In the genomic region with DNA sequence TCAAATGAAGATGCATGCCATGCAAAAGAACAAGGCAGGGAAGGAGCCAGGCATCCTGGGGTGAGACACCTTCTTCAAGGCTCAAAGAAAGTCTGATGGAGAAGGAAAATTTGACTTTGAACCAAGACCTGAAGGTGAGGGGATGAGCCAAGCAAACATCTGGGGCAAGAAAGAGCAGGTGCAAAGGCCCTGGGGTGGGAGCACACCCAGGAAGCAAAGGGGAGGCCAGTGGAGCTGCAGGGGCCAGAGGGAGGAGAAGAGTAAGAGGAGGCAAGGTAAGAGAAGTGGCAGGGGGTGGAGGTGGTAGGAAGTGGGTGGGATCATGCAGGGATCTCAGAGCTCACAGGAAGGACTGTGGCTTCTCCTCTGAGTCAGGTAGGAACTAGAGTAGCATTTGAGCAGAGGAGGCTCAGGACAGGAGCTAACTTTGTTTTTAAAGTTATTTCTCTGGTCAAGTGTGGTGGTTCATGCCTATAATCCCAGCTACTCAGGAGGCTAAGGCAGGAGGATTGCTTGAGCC, we compare ENCODE assay signal across 35 cellular contexts. TPM values are rescaled to one million over a fixed set of nuclear protein-coding genes. Genes with fewer than 3 reads are reported as not detected.
"Had no signal": no experiment of that assay in that cellular context is flagged by ENCODE, and none has a peak within 500 bp of the region (broad histone marks: within the 10 kb centered on the region; RNA-seq: fewer than 3 reads in every experiment).

No MANE protein-coding gene starts in this region.

- H3K4me3 Mint-ChIP-seq: activated B cell treated with CpG ODN at 0.5 μM for 24 hours; activated CD4-positive, alpha-beta memory T cell treated with anti-CD3 and anti-CD28 coated beads for 36 hours; activated CD4-positive, alpha-beta T cell treated with anti-CD3 and anti-CD28 coated beads, Interleukin-2, amount 10 ng/mL, durations not matched to agents 24 days and 14 days; activated CD8-positive, alpha-beta T cell treated with anti-CD3 and anti-CD28 coated beads for 36 hours; activated naive CD4-positive, alpha-beta T cell treated with anti-CD3 and anti-CD28 coated beads for 36 hours; activated naive CD8-positive, alpha-beta T cell treated with anti-CD3 and anti-CD28 coated beads for 36 hours; activated T-cell treated with anti-CD3 and anti-CD28 coated beads, Interleukin-2, amount 50 U/mL, for 4 hours; activated T-cell treated with anti-CD3 and anti-CD28 coated beads, Interleukin-2, amount 50 U/mL, for 72 hours; activated T-helper 1 cell treated with anti-CD3 and anti-CD28 coated beads, Interleukin-12 subunit alpha, Interleukin-12 subunit beta, Interleukin-2, Interleukin-4 antibody, amounts not matched to agents 30 ng/mL and 10 ng/mL and 1 ng/mL, durations not matched to agents 14 hours and 24 hours and 36 hours; activated T-helper 17 cell treated with anti-CD3 and anti-CD28 coated beads, Interleukin-2, amount 50 U/mL, for 72 hours; T-helper 2 cell treated with Interferon-gamma antibody and Interleukin-4, amounts not matched to agents 5 μg/mL and 100 μg/mL, for 36 hours had no signal

- H3K4me1 Mint-ChIP-seq: activated B cell treated with CpG ODN at 0.5 μM for 24 hours had no signal

- ATAC-seq: activated CD8-positive, alpha-beta T cell treated with anti-CD3 and anti-CD28 coated beads for 36 hours; activated naive CD4-positive, alpha-beta T cell treated with anti-CD3 and anti-CD28 coated beads, Interleukin-2, amount 50 U/mL, for 72 hours; activated T-cell treated with anti-CD3 and anti-CD28 coated beads, Interleukin-2, amount 50 U/mL, for 4 hours; activated T-cell treated with anti-CD3 and anti-CD28 coated beads, Interleukin-2, amount 50 U/mL, for 72 hours; activated T-helper 17 cell treated with anti-CD3 and anti-CD28 coated beads, Interleukin-2, amount 50 U/mL, for 72 hours; body of pancreas had no signal

- H3K27ac Mint-ChIP-seq: activated B cell treated with CpG ODN at 0.5 μM for 24 hours; activated CD4-positive, alpha-beta memory T cell treated with anti-CD3 and anti-CD28 coated beads for 36 hours; activated CD4-positive, alpha-beta T cell treated with anti-CD3 and anti-CD28 coated beads, Interleukin-2, amount 10 ng/mL, durations not matched to agents 24 days and 14 days; activated CD8-positive, alpha-beta T cell treated with anti-CD3 and anti-CD28 coated beads for 36 hours; activated naive CD4-positive, alpha-beta T cell treated with anti-CD3 and anti-CD28 coated beads for 36 hours; activated naive CD4-positive, alpha-beta T cell treated with anti-CD3 and anti-CD28 coated beads, Interleukin-2, amount 50 U/mL, for 72 hours; activated naive CD8-positive, alpha-beta T cell treated with anti-CD3 and anti-CD28 coated beads for 36 hours; activated T-cell treated with anti-CD3 and anti-CD28 coated beads, Interleukin-2, amount 50 U/mL, for 72 hours; activated T-helper 1 cell treated with anti-CD3 and anti-CD28 coated beads, Interleukin-12 subunit alpha, Interleukin-12 subunit beta, Interleukin-2, Interleukin-4 antibody, amounts not matched to agents 30 ng/mL and 10 ng/mL and 1 ng/mL, durations not matched to agents 14 hours and 24 hours and 36 hours; activated T-helper 17 cell treated with anti-CD3 and anti-CD28 coated beads, Interleukin-2, amount 50 U/mL, for 72 hours; T-helper 2 cell treated with Interferon-gamma antibody and Interleukin-4, amounts not matched to agents 5 μg/mL and 100 μg/mL, for 36 hours had no signal

- H3K36me3 Mint-ChIP-seq: activated CD4-positive, alpha-beta memory T cell treated with anti-CD3 and anti-CD28 coated beads for 36 hours; activated naive CD4-positive, alpha-beta T cell treated with anti-CD3 and anti-CD28 coated beads, Interleukin-2, amount 50 U/mL, for 72 hours; activated naive CD8-positive, alpha-beta T cell treated with anti-CD3 and anti-CD28 coated beads for 36 hours had no signal

- DNase-seq: activated B cell treated with CpG ODN at 0.5 μM for 24 hours; activated CD4-positive, alpha-beta memory T cell treated with anti-CD3 and anti-CD28 coated beads for 36 hours; activated CD4-positive, alpha-beta T cell treated with anti-CD3 and anti-CD28 coated beads for 4 hours; activated CD4-positive, alpha-beta T cell treated with anti-CD3 and anti-CD28 coated beads, Interleukin-2, amount 10 ng/mL, durations not matched to agents 24 days and 14 days; activated CD4-positive, alpha-beta T cell treated with anti-CD3 and anti-CD28 coated beads, Interleukin-2, amount 50 U/mL, for 1 hour; activated CD4-positive, alpha-beta T cell treated with anti-CD3 and anti-CD28 coated beads, Interleukin-2, amount 50 U/mL, for 4 hours; activated CD4-positive, CD25-positive, alpha-beta regulatory T cell treated with anti-CD3 and anti-CD28 coated beads, Interleukin-2, amount 50 U/mL, for 72 hours; activated CD8-positive, alpha-beta T cell treated with anti-CD3 and anti-CD28 coated beads for 36 hours; activated effector memory CD4-positive, alpha-beta T cell treated with anti-CD3 and anti-CD28 coated beads, Interleukin-2, amount 50 U/mL, for 16 hours; activated gamma-delta T cell treated with Interleukin-2 at 50 U/mL for 16 hours; activated naive CD4-positive, alpha-beta T cell; activated naive CD4-positive, alpha-beta T cell treated with anti-CD3 and anti-CD28 coated beads for 36 hours; activated naive CD4-positive, alpha-beta T cell treated with anti-CD3 and anti-CD28 coated beads, Interleukin-2, amount 50 U/mL, for 16 hours; activated naive CD8-positive, alpha-beta T cell treated with anti-CD3 and anti-CD28 coated beads for 36 hours; activated T-cell treated with anti-CD3 and anti-CD28 coated beads for 4 hours; activated T-cell treated with anti-CD3 and anti-CD28 coated beads, Interleukin-2, amount 50 U/mL, for 1 hour; activated T-cell treated with anti-CD3 and anti-CD28 coated beads, Interleukin-2, amount 50 U/mL, for 4 hours; activated T-cell treated with anti-CD3 and anti-CD28 coated beads, Interleukin-2, amount 50 U/mL, for 72 hours; adrenal gland; amniotic stem cell; aorta; body of pancreas; brain microvascular endothelial cell; central memory CD4-positive, alpha-beta T cell; SW 1271; T-helper 2 cell; T-helper 9 cell had no signal

- H3K9me3 Mint-ChIP-seq: activated B cell treated with CpG ODN at 0.5 μM for 24 hours; activated CD4-positive, alpha-beta memory T cell treated with anti-CD3 and anti-CD28 coated beads for 36 hours; activated CD4-positive, alpha-beta T cell treated with anti-CD3 and anti-CD28 coated beads, Interleukin-2, amount 10 ng/mL, durations not matched to agents 24 days and 14 days; activated CD8-positive, alpha-beta T cell treated with anti-CD3 and anti-CD28 coated beads for 36 hours; activated naive CD4-positive, alpha-beta T cell treated with anti-CD3 and anti-CD28 coated beads for 36 hours; activated naive CD4-positive, alpha-beta T cell treated with anti-CD3 and anti-CD28 coated beads, Interleukin-2, amount 50 U/mL, for 72 hours; activated naive CD8-positive, alpha-beta T cell treated with anti-CD3 and anti-CD28 coated beads for 36 hours; activated T-cell treated with anti-CD3 and anti-CD28 coated beads, Interleukin-2, amount 50 U/mL, for 4 hours; activated T-cell treated with anti-CD3 and anti-CD28 coated beads, Interleukin-2, amount 50 U/mL, for 72 hours; activated T-helper 1 cell treated with anti-CD3 and anti-CD28 coated beads, Interleukin-12 subunit alpha, Interleukin-12 subunit beta, Interleukin-2, Interleukin-4 antibody, amounts not matched to agents 30 ng/mL and 10 ng/mL and 1 ng/mL, durations not matched to agents 14 hours and 24 hours and 36 hours; activated T-helper 17 cell treated with anti-CD3 and anti-CD28 coated beads, Interleukin-2, amount 50 U/mL, for 72 hours; T-helper 2 cell treated with Interferon-gamma antibody and Interleukin-4, amounts not matched to agents 5 μg/mL and 100 μg/mL, for 36 hours had no signal

RNA-seq across cellular contexts. Expression of gene SLC13A3, which starts 49.6 kb away (rescaled TPM):
- total RNA-seq: activated CD4-positive, alpha-beta T cell treated with anti-CD3 and anti-CD28 coated beads, Interleukin-2, amount 10 ng/mL, durations not matched to agents 24 days and 14 days; activated CD8-positive, alpha-beta memory T cell treated with anti-CD3 and anti-CD28 coated beads for 36 hours; activated CD8-positive, alpha-beta T cell treated with anti-CD3 and anti-CD28 coated beads for 36 hours; activated naive CD4-positive, alpha-beta T cell treated with anti-CD3 and anti-CD28 coated beads for 36 hours; activated naive CD4-positive, alpha-beta T cell treated with anti-CD3 and anti-CD28 coated beads, Interleukin-2, amount 50 U/mL, for 72 hours; activated naive CD8-positive, alpha-beta T cell treated with anti-CD3 and anti-CD28 coated beads for 36 hours; activated T-helper 1 cell treated with anti-CD3 and anti-CD28 coated beads, Interleukin-12 subunit alpha, Interleukin-12 subunit beta, Interleukin-2, Interleukin-4 antibody, amounts not matched to agents 30 ng/mL and 10 ng/mL and 1 ng/mL, durations not matched to agents 14 hours and 24 hours and 36 hours; activated T-helper 17 cell treated with anti-CD3 and anti-CD28 coated beads, Interleukin-2, amount 50 U/mL, for 72 hours had no signal

RNA-seq across cellular contexts. Expression of gene OCSTAMP, which starts 51.2 kb away (rescaled TPM):
- total RNA-seq: activated B cell treated with CpG ODN at 0.5 μM for 24 hours; activated CD8-positive, alpha-beta T cell treated with anti-CD3 and anti-CD28 coated beads for 36 hours; activated naive CD4-positive, alpha-beta T cell treated with anti-CD3 and anti-CD28 coated beads for 36 hours; activated naive CD8-positive, alpha-beta T cell treated with anti-CD3 and anti-CD28 coated beads for 36 hours; adrenal gland; aorta; astrocyte; body of pancreas; cardiac septum; cerebellum had no signal
- polyA plus RNA-seq: aorta had no signal
